Comparison of ENCODE assay signal across 11 cellular contexts in genomic region chr17:42512246-42512645, GRCh38.
A peak's percentile ranks its signal among the peaks of the same experiment; 100 is the strongest.
DNase-seq lines count a peak whose midpoint lies in the region; ATAC-seq lines count a peak whose summit lies in the region.
"Had no signal": no experiment of that assay in that cellular context is flagged by ENCODE, and none has a peak within 500 bp of the region (broad histone marks: within the 10 kb centered on the region; RNA-seq: fewer than 3 reads in every experiment).

No MANE protein-coding gene starts in this region.

- peaks cover 46% of the 10 kb centered on the region for H3K4me1 ChIP-seq in adipocyte (ENCODE audit: control insufficient read depth, insufficient read depth, low read length)
- H3K4me1 ChIP-seq in iPS-15b (ENCODE audit: control insufficient read depth, insufficient read depth, low read length) = no peaks in the 10 kb centered on the region

- H3K4me3 ChIP-seq in adipocyte (ENCODE audit: low read length) (peak overlapping the region; percentile 50), iPS-15b (ENCODE audit: low read depth, low read length) (no peak overlapping the region)

- H3K36me3 ChIP-seq in adipocyte (ENCODE audit: control insufficient read depth, insufficient read depth, low read length, severe bottlenecking) = peaks cover 36% of the 10 kb centered on the region
- peaks cover 33% of the 10 kb centered on the region for H3K36me3 ChIP-seq in iPS-15b (ENCODE audit: control insufficient read depth, insufficient read depth, low read length)

- no peak for ATAC-seq in stimulated activated naive B cell treated with anti-CD40 and anti-IgM and Interleukin-4, amounts not matched to agents 10 μg/mL and 1 μg/mL and 100 μg/mL, for 72 hours (replicated peaks)
- ATAC-seq in GM18498 (IDR thresholded peaks at IDR 0.05; ENCODE audit: unreplicated experiment) = no peak

- H3K9ac ChIP-seq in adipocyte (ENCODE audit: low read length) (peak overlapping the region; percentile 80), iPS-15b (ENCODE audit: low read depth, low read length) (peak overlapping the region; percentile 24)

- peaks cover 62 to 80% of the 10 kb centered on the region in 2 donors for H3K36me3 Mint-ChIP-seq in stimulated activated naive B cell treated with anti-CD40 and anti-IgM and Interleukin-4, amounts not matched to agents 10 μg/mL and 1 μg/mL and 100 μg/mL, for 72 hours

- H3K9me3 ChIP-seq in adipocyte (ENCODE audit: control insufficient read depth, low read length) = no peaks in the 10 kb centered on the region
- no peaks in the 10 kb centered on the region for H3K9me3 ChIP-seq in iPS-15b (ENCODE audit: control insufficient read depth, insufficient read depth, low read length)

- no peak for DNase-seq in adipocyte (ENCODE audit: low read depth)
- no peak for DNase-seq in stimulated activated naive B cell treated with anti-CD40 and anti-IgM and Interleukin-4, amounts not matched to agents 10 μg/mL and 1 μg/mL and 100 μg/mL, for 72 hours
- DNase-seq in NCI-H2171 (lab: John Stamatoyannopoulos, UW) = no peak
- DNase-seq in effector CD4-positive, alpha-beta T cell = no peak
- DNase-seq: activated CD4-positive, alpha-beta T cell treated with anti-CD3 and anti-CD28 coated beads, Interleukin-2, amount 50 U/mL, for 1 hour; DMS79 treated with DMSO at 0.1 percent for 48 hours; H9; NCI-H1048; NCI-H345 had no signal

- H3K27me3 ChIP-seq in adipocyte (replicated peaks; ENCODE audit: control insufficient read depth, insufficient read depth, low read length) (no peaks in the 10 kb centered on the region), iPS-15b (ENCODE audit: control insufficient read depth, insufficient read depth, low read length) (no peaks in the 10 kb centered on the region)

- H3K27me3 Mint-ChIP-seq in stimulated activated naive B cell treated with anti-CD40 and anti-IgM and Interleukin-4, amounts not matched to agents 10 μg/mL and 1 μg/mL and 100 μg/mL, for 72 hours = no peaks in the 10 kb centered on the region

- no peaks in the 10 kb centered on the region for H3K9me3 Mint-ChIP-seq in stimulated activated naive B cell treated with anti-CD40 and anti-IgM and Interleukin-4, amounts not matched to agents 10 μg/mL and 1 μg/mL and 100 μg/mL, for 72 hours
- H3K9me3 Mint-ChIP-seq: H9 had no signal

- peak overlapping the region; percentile 91 for H3K27ac Mint-ChIP-seq in stimulated activated naive B cell treated with anti-CD40 and anti-IgM and Interleukin-4, amounts not matched to agents 10 μg/mL and 1 μg/mL and 100 μg/mL, for 72 hours

- H3K4me1 Mint-ChIP-seq in stimulated activated naive B cell treated with anti-CD40 and anti-IgM and Interleukin-4, amounts not matched to agents 10 μg/mL and 1 μg/mL and 100 μg/mL, for 72 hours = peaks cover 49 to 57% of the 10 kb centered on the region in 2 donors
- H3K4me1 Mint-ChIP-seq: H9 had no signal

- H3K4me3 Mint-ChIP-seq in stimulated activated naive B cell treated with anti-CD40 and anti-IgM and Interleukin-4, amounts not matched to agents 10 μg/mL and 1 μg/mL and 100 μg/mL, for 72 hours = peak overlapping the region; percentile 51 to 53
- H3K4me3 Mint-ChIP-seq: H9 had no signal
